1 cellular context compared by ENCODE assay signal in genomic region chr15:23566070-23567050, GRCh38.
TF ChIP-seq lines count a peak whose summit lies in the region.

No MANE protein-coding gene starts in this region.

TF ChIP-seq in HepG2, 621 proteins besides CTCF, POLR2A, EP300 and RAD21 (continued from another document and continues in another):
- TF ChIP-seq AKAP8 (CRISPR knock-in tag; IDR thresholded peaks at IDR 0.05) (no peak), ARID2 (CRISPR knock-in tag; IDR thresholded peaks at IDR 0.05; ENCODE audit: borderline replicate concordance) (no peak), MIER3 (CRISPR knock-in tag; IDR thresholded peaks at IDR 0.05; ENCODE audit: borderline replicate concordance) (no peak), ZHX2 (IDR thresholded peaks at IDR 0.05; ENCODE audit: low read depth) (no peak), ZHX2 (CRISPR knock-in tag; IDR thresholded peaks at IDR 0.05; ENCODE audit: borderline replicate concordance) (no peak), ZC3H4 (CRISPR knock-in tag; IDR thresholded peaks at IDR 0.05; ENCODE audit: borderline replicate concordance) (no peak), KAT8 (CRISPR knock-in tag; IDR thresholded peaks at IDR 0.05) (no peak), ZNF33A (CRISPR knock-in tag; IDR thresholded peaks at IDR 0.05; ENCODE audit: borderline replicate concordance) (no peak), SOX6 (IDR thresholded peaks at IDR 0.05) (no peak), SOX6 (CRISPR knock-in tag; IDR thresholded peaks at IDR 0.05) (no peak), ARNTL (CRISPR knock-in tag; IDR thresholded peaks at IDR 0.05) (no peak), E2F5 (CRISPR knock-in tag; conservative IDR thresholded peaks at IDR 0.05) (no peak), RXRB (CRISPR knock-in tag; IDR thresholded peaks at IDR 0.05; ENCODE audit: borderline replicate concordance) (no peak), ZNF468 (CRISPR knock-in tag; IDR thresholded peaks at IDR 0.05) (no peak), ATF1 (CRISPR knock-in tag; IDR thresholded peaks at IDR 0.05) (no peak), ZNF251 (CRISPR knock-in tag; IDR thresholded peaks at IDR 0.05) (no peak), ZNF598 (CRISPR knock-in tag; IDR thresholded peaks at IDR 0.05; ENCODE audit: borderline replicate concordance) (no peak), ZFP62 (CRISPR knock-in tag; IDR thresholded peaks at IDR 0.05) (no peak), CBX1 (IDR thresholded peaks at IDR 0.05; ENCODE audit: low read depth) (no peak), PRDM10 (CRISPR knock-in tag; IDR thresholded peaks at IDR 0.05; ENCODE audit: low read depth) (no peak), FOXP1 (IDR thresholded peaks at IDR 0.05) (no peak), FOXP1 (CRISPR knock-in tag; IDR thresholded peaks at IDR 0.05) (no peak), KMT2A (CRISPR knock-in tag; IDR thresholded peaks at IDR 0.05) (no peak), NR2C2 (CRISPR knock-in tag; IDR thresholded peaks at IDR 0.05; ENCODE audit: borderline replicate concordance) (no peak), EED (CRISPR knock-in tag; IDR thresholded peaks at IDR 0.05) (no peak), IRX3 (CRISPR knock-in tag; IDR thresholded peaks at IDR 0.05; ENCODE audit: borderline replicate concordance, low read depth) (no peak), NPAS2 (CRISPR knock-in tag; IDR thresholded peaks at IDR 0.05; ENCODE audit: borderline replicate concordance) (no peak), ZNF33B (CRISPR knock-in tag; IDR thresholded peaks at IDR 0.05) (no peak), MAFG (CRISPR knock-in tag; IDR thresholded peaks at IDR 0.05) (no peak), ZNF557 (CRISPR knock-in tag; IDR thresholded peaks at IDR 0.05) (no peak), KLF12 (CRISPR knock-in tag; IDR thresholded peaks at IDR 0.05; ENCODE audit: borderline replicate concordance) (no peak), AGO2 (optimal IDR thresholded peaks at IDR 0.05; ENCODE audit: low read depth, low read length) (peak; percentile 65), HES4 (CRISPR knock-in tag; IDR thresholded peaks at IDR 0.05; ENCODE audit: borderline replicate concordance) (no peak), SP140L (CRISPR knock-in tag; IDR thresholded peaks at IDR 0.05; ENCODE audit: borderline replicate concordance) (no peak), TBX3 (IDR thresholded peaks at IDR 0.05; ENCODE audit: borderline replicate concordance) (no peak), ZFYVE20 (CRISPR knock-in tag; IDR thresholded peaks at IDR 0.05; ENCODE audit: borderline replicate concordance, low read depth) (no peak), ZBTB44 (CRISPR knock-in tag; IDR thresholded peaks at IDR 0.05) (no peak), FOXC1 (CRISPR knock-in tag; IDR thresholded peaks at IDR 0.05; ENCODE audit: borderline replicate concordance) (no peak), ATRX (CRISPR knock-in tag; IDR thresholded peaks at IDR 0.05; ENCODE audit: borderline replicate concordance) (no peak), MYC (CRISPR knock-in tag; IDR thresholded peaks at IDR 0.05; ENCODE audit: borderline replicate concordance) (no peak), ZNF605 (CRISPR knock-in tag; IDR thresholded peaks at IDR 0.05) (no peak), ZNF235 (CRISPR knock-in tag; IDR thresholded peaks at IDR 0.05; ENCODE audit: borderline replicate concordance) (no peak), RCOR2 (CRISPR knock-in tag; IDR thresholded peaks at IDR 0.05) (no peak)
- TF ChIP-seq, protein P1, sequence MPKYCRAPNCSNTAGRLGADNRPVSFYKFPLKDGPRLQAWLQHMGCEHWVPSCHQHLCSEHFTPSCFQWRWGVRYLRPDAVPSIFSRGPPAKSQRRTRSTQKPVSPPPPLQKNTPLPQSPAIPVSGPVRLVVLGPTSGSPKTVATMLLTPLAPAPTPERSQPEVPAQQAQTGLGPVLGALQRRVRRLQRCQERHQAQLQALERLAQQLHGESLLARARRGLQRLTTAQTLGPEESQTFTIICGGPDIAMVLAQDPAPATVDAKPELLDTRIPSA (CRISPR knock-in tag; IDR thresholded peaks at IDR 0.05; ENCODE audit: borderline replicate concordance), result no peak
- TF ChIP-seq, protein P2, sequence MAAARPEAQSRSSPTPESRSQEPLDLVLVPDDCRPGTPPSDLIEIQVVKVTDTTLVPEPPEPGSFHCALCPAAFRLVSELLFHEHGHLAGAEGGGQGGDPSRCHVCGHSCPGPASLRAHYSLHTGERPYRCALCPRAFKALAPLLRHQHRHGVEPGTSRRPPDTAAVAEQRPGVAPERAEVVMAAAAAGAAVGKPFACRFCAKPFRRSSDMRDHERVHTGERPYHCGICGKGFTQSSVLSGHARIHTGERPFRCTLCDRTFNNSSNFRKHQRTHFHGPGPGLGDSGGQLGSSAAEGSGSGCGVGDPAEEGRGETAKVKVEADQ (CRISPR knock-in tag; IDR thresholded peaks at IDR 0.05; ENCODE audit: borderline replicate concordance), result no peak
- TF ChIP-seq, protein P3, sequence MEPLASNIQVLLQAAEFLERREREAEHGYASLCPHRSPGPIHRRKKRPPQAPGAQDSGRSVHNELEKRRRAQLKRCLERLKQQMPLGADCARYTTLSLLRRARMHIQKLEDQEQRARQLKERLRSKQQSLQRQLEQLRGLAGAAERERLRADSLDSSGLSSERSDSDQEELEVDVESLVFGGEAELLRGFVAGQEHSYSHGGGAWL (CRISPR knock-in tag; IDR thresholded peaks at IDR 0.05), result no peak
- TF ChIP-seq, protein P4, sequence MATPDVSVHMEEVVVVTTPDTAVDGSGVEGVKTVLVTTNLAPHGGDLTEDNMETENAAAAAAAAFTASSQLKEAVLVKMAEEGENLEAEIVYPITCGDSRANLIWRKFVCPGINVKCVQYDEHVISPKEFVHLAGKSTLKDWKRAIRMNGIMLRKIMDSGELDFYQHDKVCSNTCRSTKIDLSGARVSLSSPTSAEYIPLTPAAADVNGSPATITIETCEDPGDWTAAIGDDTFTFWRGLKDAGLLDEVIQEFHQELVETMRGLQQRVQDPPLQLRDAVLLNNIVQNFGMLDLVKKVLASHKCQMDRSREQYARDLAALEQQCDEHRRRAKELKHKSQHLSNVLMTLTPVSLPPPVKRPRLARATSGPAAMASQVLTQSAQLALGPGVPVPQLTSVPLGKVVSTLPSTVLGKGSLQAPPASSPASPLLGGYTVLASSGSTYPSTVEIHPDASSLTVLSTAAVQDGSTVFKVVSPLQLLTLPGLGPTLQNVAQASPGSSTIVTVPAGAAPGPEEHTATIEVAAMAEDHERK (CRISPR knock-in tag; IDR thresholded peaks at IDR 0.05; ENCODE audit: low read depth), result no peak
- TF ChIP-seq, protein P5, sequence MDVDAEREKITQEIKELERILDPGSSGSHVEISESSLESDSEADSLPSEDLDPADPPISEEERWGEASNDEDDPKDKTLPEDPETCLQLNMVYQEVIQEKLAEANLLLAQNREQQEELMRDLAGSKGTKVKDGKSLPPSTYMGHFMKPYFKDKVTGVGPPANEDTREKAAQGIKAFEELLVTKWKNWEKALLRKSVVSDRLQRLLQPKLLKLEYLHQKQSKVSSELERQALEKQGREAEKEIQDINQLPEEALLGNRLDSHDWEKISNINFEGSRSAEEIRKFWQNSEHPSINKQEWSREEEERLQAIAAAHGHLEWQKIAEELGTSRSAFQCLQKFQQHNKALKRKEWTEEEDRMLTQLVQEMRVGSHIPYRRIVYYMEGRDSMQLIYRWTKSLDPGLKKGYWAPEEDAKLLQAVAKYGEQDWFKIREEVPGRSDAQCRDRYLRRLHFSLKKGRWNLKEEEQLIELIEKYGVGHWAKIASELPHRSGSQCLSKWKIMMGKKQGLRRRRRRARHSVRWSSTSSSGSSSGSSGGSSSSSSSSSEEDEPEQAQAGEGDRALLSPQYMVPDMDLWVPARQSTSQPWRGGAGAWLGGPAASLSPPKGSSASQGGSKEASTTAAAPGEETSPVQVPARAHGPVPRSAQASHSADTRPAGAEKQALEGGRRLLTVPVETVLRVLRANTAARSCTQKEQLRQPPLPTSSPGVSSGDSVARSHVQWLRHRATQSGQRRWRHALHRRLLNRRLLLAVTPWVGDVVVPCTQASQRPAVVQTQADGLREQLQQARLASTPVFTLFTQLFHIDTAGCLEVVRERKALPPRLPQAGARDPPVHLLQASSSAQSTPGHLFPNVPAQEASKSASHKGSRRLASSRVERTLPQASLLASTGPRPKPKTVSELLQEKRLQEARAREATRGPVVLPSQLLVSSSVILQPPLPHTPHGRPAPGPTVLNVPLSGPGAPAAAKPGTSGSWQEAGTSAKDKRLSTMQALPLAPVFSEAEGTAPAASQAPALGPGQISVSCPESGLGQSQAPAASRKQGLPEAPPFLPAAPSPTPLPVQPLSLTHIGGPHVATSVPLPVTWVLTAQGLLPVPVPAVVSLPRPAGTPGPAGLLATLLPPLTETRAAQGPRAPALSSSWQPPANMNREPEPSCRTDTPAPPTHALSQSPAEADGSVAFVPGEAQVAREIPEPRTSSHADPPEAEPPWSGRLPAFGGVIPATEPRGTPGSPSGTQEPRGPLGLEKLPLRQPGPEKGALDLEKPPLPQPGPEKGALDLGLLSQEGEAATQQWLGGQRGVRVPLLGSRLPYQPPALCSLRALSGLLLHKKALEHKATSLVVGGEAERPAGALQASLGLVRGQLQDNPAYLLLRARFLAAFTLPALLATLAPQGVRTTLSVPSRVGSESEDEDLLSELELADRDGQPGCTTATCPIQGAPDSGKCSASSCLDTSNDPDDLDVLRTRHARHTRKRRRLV (CRISPR knock-in tag; IDR thresholded peaks at IDR 0.05), result no peak
